In the genomic region with DNA sequence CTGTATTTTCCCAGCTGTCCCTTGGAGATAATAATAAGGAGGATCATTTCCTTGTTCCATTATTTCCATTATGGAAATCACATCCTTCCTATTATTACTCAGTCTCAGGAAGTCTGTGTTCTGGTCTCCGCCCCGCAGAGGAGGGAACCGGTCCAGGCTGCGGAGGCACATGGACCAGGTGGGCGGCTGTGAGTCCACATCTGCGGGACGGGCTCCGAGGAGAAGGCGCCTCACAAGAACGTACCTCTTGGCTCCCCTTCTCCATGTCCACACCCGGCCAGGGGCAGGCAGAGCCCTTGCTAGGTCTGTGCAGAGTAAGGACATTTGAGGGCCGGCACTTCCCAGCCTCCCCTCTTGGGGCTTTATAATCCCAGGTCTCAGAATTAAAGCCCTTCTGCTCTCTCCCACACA, we compare ENCODE assay signal across 20 cellular contexts. TPM values are rescaled to one million over a fixed set of nuclear protein-coding genes. Genes with fewer than 3 reads are reported as not detected.
DNase-seq lines count a peak whose midpoint lies in the region; ATAC-seq and TF ChIP-seq lines count a peak whose summit lies in the region.
"Had no signal": no experiment of that assay in that cellular context is flagged by ENCODE, and none has a peak within 500 bp of the region (broad histone marks: within the 10 kb centered on the region; RNA-seq: fewer than 3 reads in every experiment).

No MANE protein-coding gene starts in this region.

- POLR2A ChIA-PET in RWPE1 (lab: Yijun Ruan, JAX; ENCODE audit: low non-redundant PET) = no interaction called here

- no peak for TF ChIP-seq CTCF in RWPE1 (conservative IDR thresholded peaks at IDR 0.05; ENCODE audit: low read depth)

- CTCF ChIA-PET in RWPE1 (lab: Yijun Ruan, JAX) = interaction anchor here (3.2 kb wide), 1 partner anchor 11 kb away, joined by 22 read pairs; no protein-coding TSS in a partner anchor

- peak overlapping the region; percentile 25 for H3K27ac ChIP-seq in RWPE1
- H3K27ac ChIP-seq: A549, GM23248, KMS-11 had no signal

- DNase-seq in left cardiac atrium (peak; percentile 53), cardiac septum (ENCODE audit: low spot score) (no peak), RWPE1 (ENCODE audit: low spot score) (no peak), left ventricle myocardium superior (no peak), glomerular visceral epithelial cell (ENCODE audit: extremely low spot score) (no peak), hippocampal formation (lab: John Stamatoyannopoulos, UW) (no peak)
- DNase-seq in activated effector memory CD4-positive, alpha-beta T cell treated with Interleukin-2 at 50 U/mL for 16 hours = no peak
- DNase-seq: CD4-positive, alpha-beta memory T cell; DMS153; GF-D8; GM23248; MV-4-11; NCI-H1694 treated with DMSO at 0.1 percent for 48 hours; NCI-H510A treated with DMSO at 0.1 percent for 48 hours; NCI-H774; RPMI8226 had no signal

- intact Hi-C loops in left cardiac atrium (cut with DNase I) = no loop called here
- intact Hi-C loops in cardiac septum (cut with DNase I) = no loop called here
- intact Hi-C loops in left ventricle myocardium superior (cut with micrococcal nuclease) = no loop called here

- ATAC-seq in left cardiac atrium (peak in 1 of 2 donors; percentile 20), left ventricle myocardium superior (peak; percentile 26)
- ATAC-seq: GM12878 had no signal

RNA-seq across cellular contexts. Expression of gene RAB7B, which starts 14.6 kb away (rescaled TPM):
- total RNA-seq in left cardiac atrium (1 to 10 TPM; 2.4 to 4.5 TPM), cardiac septum (2.1 TPM), left ventricle myocardium superior (1.6 TPM)
- total RNA-seq: GM12878 had no signal

RNA-seq across cellular contexts. Expression of gene CTSE, which starts 35.1 kb away (rescaled TPM):
- total RNA-seq in left cardiac atrium (not detected), cardiac septum (not detected), left ventricle myocardium superior (0.15 TPM)
- total RNA-seq: CD4-positive, alpha-beta memory T cell; GM23248; SK-MEL-5 had no signal

RNA-seq across cellular contexts. Expression of gene SLC26A9, which starts 45.3 kb away (rescaled TPM):
- total RNA-seq in left cardiac atrium = 10 to 100 TPM; 11.3 to 25.4 TPM
- total RNA-seq in cardiac septum = 9.8 TPM
- 34.0 TPM for total RNA-seq in left ventricle myocardium superior
- total RNA-seq: CD4-positive, alpha-beta memory T cell; GM23248; SK-MEL-5 had no signal
